ENCODE assay signal across 21 cellular contexts in the genomic region with DNA sequence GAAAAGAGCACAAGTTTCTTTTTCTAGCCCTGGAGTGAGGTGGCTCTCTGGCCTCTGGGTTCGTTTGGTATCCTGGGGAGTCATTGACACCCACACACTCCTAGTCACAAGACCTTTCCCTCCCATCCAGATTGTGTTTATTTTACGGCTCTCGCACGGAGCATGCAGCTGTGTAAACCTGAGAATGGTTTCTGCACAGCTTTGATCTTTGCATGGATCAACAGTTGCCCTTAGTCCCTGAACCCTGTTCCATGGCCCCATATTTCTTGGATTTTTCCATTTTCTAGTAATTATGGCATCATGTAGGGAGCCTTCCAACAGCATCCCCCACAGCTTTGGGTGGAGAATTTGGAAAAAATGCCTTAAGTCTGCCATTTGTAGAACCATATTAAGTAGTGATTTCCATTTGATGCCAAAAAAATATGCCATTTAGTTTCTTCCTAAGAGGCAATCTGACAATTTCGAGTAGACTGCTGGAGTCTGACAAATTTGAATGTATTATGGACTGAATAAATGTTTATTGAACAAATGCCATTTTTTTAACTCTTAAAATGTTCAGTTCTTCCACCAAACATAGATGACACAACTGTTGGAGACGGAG.
A peak's percentile ranks its signal among the peaks of the same experiment; 100 is the strongest.
DNase-seq lines count a peak whose midpoint lies in the region; ATAC-seq and TF ChIP-seq lines count a peak whose summit lies in the region.
"Had no signal": no experiment of that assay in that cellular context is flagged by ENCODE, and none has a peak within 500 bp of the region (broad histone marks: within the 10 kb centered on the region; RNA-seq: fewer than 3 reads in every experiment).

No MANE protein-coding gene starts in this region.

- no peak for TF ChIP-seq EP300 in suprapubic skin (IDR thresholded peaks at IDR 0.05)

- no peak overlapping the region for H3K27ac ChIP-seq in suprapubic skin
- H3K27ac ChIP-seq: left ventricle myocardium inferior, spleen, upper lobe of left lung had no signal

- H3K4me1 ChIP-seq in suprapubic skin = peaks cover 19% of the 10 kb centered on the region
- H3K4me1 ChIP-seq: left ventricle myocardium inferior, spleen had no signal

- H3K36me3 ChIP-seq in suprapubic skin = no peaks in the 10 kb centered on the region
- H3K36me3 ChIP-seq: left ventricle myocardium inferior, spleen, upper lobe of left lung had no signal

- TF ChIP-seq CTCF in suprapubic skin (IDR thresholded peaks at IDR 0.05) = no peak

- no peak overlapping the region for H3K4me3 ChIP-seq in suprapubic skin
- H3K4me3 ChIP-seq: left ventricle myocardium inferior, spleen, upper lobe of left lung had no signal

- no peaks in the 10 kb centered on the region for H3K9me3 ChIP-seq in suprapubic skin
- H3K9me3 ChIP-seq: left ventricle myocardium inferior, spleen, upper lobe of left lung had no signal

- peak; percentile 19 for DNase-seq in NCI-H2196 (lab: John Stamatoyannopoulos, UW; ENCODE audit: unreplicated experiment)
- DNase-seq in NCI-H2196 treated with DMSO at 0.1 percent for 48 hours (lab: John Stamatoyannopoulos, UW; ENCODE audit: unreplicated experiment) = no peak
- peak; percentile 93 to 94 for DNase-seq in SHP77 (lab: John Stamatoyannopoulos, UW)
- no peak for DNase-seq in left lobe of liver (ENCODE audit: low spot score)
- no peak for DNase-seq in D341Med (ENCODE audit: low spot score)
- DNase-seq in suprapubic skin (ENCODE audit: low spot score in 2 of 2) = no peak
- DNase-seq in RKO (ENCODE audit: low spot score) = no peak
- DNase-seq: activated CD4-positive, alpha-beta T cell treated with anti-CD3 and anti-CD28 coated beads, Interleukin-2, amount 10 ng/mL, durations not matched to agents 24 days and 14 days; activated CD8-positive, alpha-beta memory T cell treated with anti-CD3 and anti-CD28 coated beads, Interleukin-2, amount 50 U/mL, for 48 hours; activated gamma-delta T cell treated with Interleukin-2 at 50 U/mL for 16 hours; amniotic stem cell; cerebellar nuclear complex; DND-41; foreskin melanocyte; left ventricle myocardium inferior; posterior cingulate gyrus; spleen; stimulated activated naive CD4-positive, alpha-beta T cell; upper lobe of left lung had no signal

- no peak for TF ChIP-seq POLR2A in suprapubic skin (IDR thresholded peaks at IDR 0.05)

- no peaks in the 10 kb centered on the region for H3K27me3 ChIP-seq in suprapubic skin
- H3K27me3 ChIP-seq: spleen, upper lobe of left lung had no signal

- WGBS in suprapubic skin = 74% methylated on average over 6 of the region's 6 CpGs

- peak; percentile 45 for ATAC-seq in left lobe of liver
- no peak for ATAC-seq in HG03175 (IDR thresholded peaks at IDR 0.05; ENCODE audit: unreplicated experiment)
- ATAC-seq: HCT116 had no signal

Comparison
In these comparisons a context has a peak if more than half of its experiments do, and no peak if none do; other contexts are left out.
1. DNase-seq: peak in NCI-H2196 (single experiment) and SHP77 (2 of 2); none in NCI-H2196 treated with DMSO at 0.1 percent for 48 hours (single experiment), left lobe of liver (single experiment), D341Med (single experiment), suprapubic skin (0 of 2) and RKO (single experiment).